24 cellular contexts compared by ENCODE assay signal in the genomic region with DNA sequence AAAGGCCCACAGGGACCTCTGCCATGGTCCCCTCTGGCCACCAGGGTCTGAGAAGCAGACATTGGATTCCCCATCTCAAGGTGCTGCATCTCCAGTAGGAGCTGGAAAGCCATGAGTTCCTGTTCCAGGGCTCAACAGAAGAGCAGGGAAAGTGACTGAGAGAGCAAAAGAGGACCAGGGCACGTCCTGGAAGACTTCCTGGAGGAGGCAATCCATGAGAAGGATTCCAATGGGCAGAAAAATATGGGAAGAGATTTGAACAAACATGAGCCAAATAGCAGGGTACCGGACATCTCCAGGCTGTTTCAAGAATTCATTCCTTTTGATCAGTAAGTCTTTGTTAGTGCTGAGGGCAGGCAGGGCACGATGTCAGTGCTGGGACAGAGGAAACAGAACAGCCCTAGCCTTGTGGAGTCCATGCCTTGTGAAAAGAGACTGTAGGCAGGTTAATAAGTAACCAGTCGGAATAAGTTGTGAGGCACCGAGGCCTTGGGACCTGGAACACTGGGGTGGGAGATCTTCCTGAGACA.
"Had no signal": no experiment of that assay in that cellular context is flagged by ENCODE, and none has a peak within 500 bp of the region (broad histone marks: within the 10 kb centered on the region; RNA-seq: fewer than 3 reads in every experiment).

No MANE protein-coding gene starts in this region.

- ATAC-seq: activated naive CD4-positive, alpha-beta T cell treated with anti-CD3 and anti-CD28 coated beads, Interleukin-2, amount 50 U/mL, for 72 hours; activated T-cell treated with anti-CD3 and anti-CD28 coated beads, Interleukin-2, amount 50 U/mL, for 72 hours; gastroesophageal sphincter; left cardiac atrium; left ventricle myocardium superior; pancreas; psoas muscle; stimulated activated naive CD8-positive, alpha-beta T cell treated with anti-CD3 and anti-CD28 coated beads, Interleukin-15, Interleukin-2, amounts not matched to agents 100 U/mL and 50 U/mL, for 24 hours had no signal

- H3K4me3 ChIP-seq: gastroesophageal sphincter, pancreas, psoas muscle, testis, transverse colon had no signal

- H3K27ac Mint-ChIP-seq: activated naive CD4-positive, alpha-beta T cell treated with anti-CD3 and anti-CD28 coated beads, Interleukin-2, amount 50 U/mL, for 72 hours; activated T-cell treated with anti-CD3 and anti-CD28 coated beads, Interleukin-2, amount 50 U/mL, for 72 hours had no signal

- H3K27me3 ChIP-seq: gastroesophageal sphincter, testis had no signal

- H3K4me1 Mint-ChIP-seq: central memory CD8-positive, alpha-beta T cell had no signal

- H3K36me3 Mint-ChIP-seq: activated naive CD4-positive, alpha-beta T cell treated with anti-CD3 and anti-CD28 coated beads, Interleukin-2, amount 50 U/mL, for 72 hours had no signal

- FAIRE-seq: bronchial epithelial cell, colon, keratinocyte, pancreas had no signal

- H3K4me3 Mint-ChIP-seq: activated T-cell treated with anti-CD3 and anti-CD28 coated beads, Interleukin-2, amount 50 U/mL, for 72 hours; central memory CD8-positive, alpha-beta T cell had no signal

- H3K27ac ChIP-seq: gastroesophageal sphincter, pancreas, psoas muscle, testis, transverse colon had no signal

- H3K4me1 ChIP-seq: pancreas, psoas muscle, testis had no signal

- H3K9me3 Mint-ChIP-seq: activated naive CD4-positive, alpha-beta T cell treated with anti-CD3 and anti-CD28 coated beads, Interleukin-2, amount 50 U/mL, for 72 hours; activated T-cell treated with anti-CD3 and anti-CD28 coated beads, Interleukin-2, amount 50 U/mL, for 72 hours; central memory CD8-positive, alpha-beta T cell had no signal

- DNase-seq: activated CD4-positive, alpha-beta T cell treated with anti-CD3 and anti-CD28 coated beads for 4 hours; activated CD4-positive, alpha-beta T cell treated with anti-CD3 and anti-CD28 coated beads, Interleukin-2, amount 50 U/mL, for 4 hours; activated naive CD4-positive, alpha-beta T cell; activated T-cell treated with anti-CD3 and anti-CD28 coated beads for 4 hours; activated T-cell treated with anti-CD3 and anti-CD28 coated beads, Interleukin-2, amount 50 U/mL, for 72 hours; dermis blood vessel endothelial cell; effector CD4-positive, alpha-beta T cell; erythroblast; hippocampal formation; left cardiac atrium; left ventricle myocardium superior; pancreas; psoas muscle; stimulated activated CD4-positive, alpha-beta T cell treated with anti-CD3 and anti-CD28 coated beads, Interleukin-15, amount 100 ng/mL, for 24 hours; stimulated activated naive CD8-positive, alpha-beta T cell treated with anti-CD3 and anti-CD28 coated beads, Interleukin-15, Interleukin-2, amounts not matched to agents 100 U/mL and 50 U/mL, for 24 hours; T-helper 1 cell; testis; transverse colon had no signal

- H3K36me3 ChIP-seq: gastroesophageal sphincter, pancreas, transverse colon had no signal

- H3K9me3 ChIP-seq: gastroesophageal sphincter, pancreas, psoas muscle, testis, transverse colon had no signal
